ENCODE assay signal across 9 cellular contexts in the genomic region with DNA sequence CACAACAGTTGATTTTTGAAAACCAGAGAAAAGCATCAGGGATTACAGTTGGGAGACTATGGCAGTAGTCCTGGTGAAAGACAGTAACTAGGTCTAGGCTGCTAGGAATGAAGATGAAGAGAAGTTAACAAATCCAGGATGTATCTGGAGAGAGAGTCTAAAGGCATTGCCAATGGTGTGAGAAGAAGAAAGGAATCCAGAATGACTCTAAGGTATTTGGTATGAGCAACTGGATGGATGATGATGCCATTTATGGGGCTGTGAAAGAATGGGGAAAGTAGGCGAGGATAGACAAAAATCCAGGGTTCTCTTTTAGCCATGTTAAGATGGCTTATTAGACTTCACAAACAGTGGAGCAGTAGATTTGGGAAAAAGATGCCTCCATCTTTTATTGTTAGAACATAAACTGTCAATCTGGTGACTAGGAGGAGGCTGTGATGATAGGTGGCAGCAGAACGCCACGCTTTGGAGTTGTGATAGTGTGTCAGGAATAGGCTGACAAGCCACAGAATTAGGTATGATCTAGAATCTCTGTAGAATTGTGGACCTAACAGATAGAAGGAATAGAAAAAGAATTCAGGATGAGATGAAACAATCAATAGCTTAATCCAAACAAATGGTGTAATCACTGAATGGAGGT. TPM values are rescaled to one million over a fixed set of nuclear protein-coding genes. Genes with fewer than 3 reads are reported as not detected.
DNase-seq lines count a peak whose midpoint lies in the region; ATAC-seq and TF ChIP-seq lines count a peak whose summit lies in the region.
"Had no signal": no experiment of that assay in that cellular context is flagged by ENCODE, and none has a peak within 500 bp of the region (broad histone marks: within the 10 kb centered on the region; RNA-seq: fewer than 3 reads in every experiment).

No MANE protein-coding gene starts in this region.

- H3K36me3 ChIP-seq in tibial nerve = no peaks in the 10 kb centered on the region

- H3K4me3 Mint-ChIP-seq in T-helper 2 cell treated with Interferon-gamma antibody and Interleukin-4, amounts not matched to agents 5 μg/mL and 100 μg/mL, for 36 hours = no peak overlapping the region
- no peak overlapping the region for H3K4me3 Mint-ChIP-seq in memory B cell
- H3K4me3 Mint-ChIP-seq: activated naive CD4-positive, alpha-beta T cell treated with anti-CD3 and anti-CD28 coated beads, Interleukin-2, amount 50 U/mL, for 24 hours had no signal

- peak; percentile 78 for ATAC-seq in memory B cell (ENCODE audit: low read depth)
- no peak for ATAC-seq in GM21723 (IDR thresholded peaks at IDR 0.05; ENCODE audit: unreplicated experiment)

- TF ChIP-seq POLR2A in tibial nerve (IDR thresholded peaks at IDR 0.05) = no peak

- H3K4me3 ChIP-seq in tibial nerve = no peak overlapping the region

- DNase-seq in T-helper 2 cell (peak in 4 of 5 experiments; percentile 14 to 53 (median 40)), NCI-H69 (lab: John Stamatoyannopoulos, UW) (peak; percentile 9), memory B cell (ENCODE audit: low spot score in 2 of 2) (peak; percentile 21 to 29), tibial nerve (ENCODE audit: low spot score in 2 of 2) (peak in 1 of 2 donors; percentile 42), cortex of kidney (lab: John Stamatoyannopoulos, UW) (no peak)
- DNase-seq in T-helper 2 cell treated with Interferon-gamma antibody and Interleukin-4, amounts not matched to agents 5 μg/mL and 100 μg/mL, for 36 hours (ENCODE audit: low spot score) = no peak
- DNase-seq in activated naive CD8-positive, alpha-beta T cell treated with anti-CD3 and anti-CD28 coated beads, Interleukin-2, amount 50 U/mL, for 16 hours (ENCODE audit: low read depth, low spot score) = peak; percentile 18

- H3K9me3 ChIP-seq in tibial nerve = no peaks in the 10 kb centered on the region

- no peaks in the 10 kb centered on the region for H3K9me3 Mint-ChIP-seq in T-helper 2 cell treated with Interferon-gamma antibody and Interleukin-4, amounts not matched to agents 5 μg/mL and 100 μg/mL, for 36 hours
- H3K9me3 Mint-ChIP-seq in memory B cell = no peaks in the 10 kb centered on the region
- H3K9me3 Mint-ChIP-seq: activated naive CD4-positive, alpha-beta T cell treated with anti-CD3 and anti-CD28 coated beads, Interleukin-2, amount 50 U/mL, for 24 hours had no signal

- TF ChIP-seq CTCF in tibial nerve (IDR thresholded peaks at IDR 0.05) = peak in 4 of 5 experiments; percentile 14 to 37 (median 22)

- no peaks in the 10 kb centered on the region for H3K4me1 Mint-ChIP-seq in T-helper 2 cell treated with Interferon-gamma antibody and Interleukin-4, amounts not matched to agents 5 μg/mL and 100 μg/mL, for 36 hours (ENCODE audit: low read depth)
- no peaks in the 10 kb centered on the region for H3K4me1 Mint-ChIP-seq in memory B cell
- H3K4me1 Mint-ChIP-seq: activated naive CD4-positive, alpha-beta T cell treated with anti-CD3 and anti-CD28 coated beads, Interleukin-2, amount 50 U/mL, for 24 hours had no signal

- no peaks in the 10 kb centered on the region for H3K27me3 Mint-ChIP-seq in T-helper 2 cell treated with Interferon-gamma antibody and Interleukin-4, amounts not matched to agents 5 μg/mL and 100 μg/mL, for 36 hours (ENCODE audit: low read depth)
- H3K27me3 Mint-ChIP-seq in memory B cell = peaks cover 3% of the 10 kb centered on the region

- H3K27me3 ChIP-seq in tibial nerve = no peaks in the 10 kb centered on the region

- peak overlapping the region in 2 of 4 donors; percentile 50 to 67 for H3K27ac ChIP-seq in tibial nerve

- no peak overlapping the region for H3K27ac Mint-ChIP-seq in T-helper 2 cell treated with Interferon-gamma antibody and Interleukin-4, amounts not matched to agents 5 μg/mL and 100 μg/mL, for 36 hours
- no peak overlapping the region for H3K27ac Mint-ChIP-seq in memory B cell
- H3K27ac Mint-ChIP-seq: activated naive CD4-positive, alpha-beta T cell treated with anti-CD3 and anti-CD28 coated beads, Interleukin-2, amount 50 U/mL, for 24 hours had no signal

- WGBS in tibial nerve, 2 donors = 79 to 84% methylated on average over 3 of the region's 3 CpGs

- no peak for TF ChIP-seq EP300 in tibial nerve (IDR thresholded peaks at IDR 0.05)

- H3K36me3 Mint-ChIP-seq in T-helper 2 cell treated with Interferon-gamma antibody and Interleukin-4, amounts not matched to agents 5 μg/mL and 100 μg/mL, for 36 hours (ENCODE audit: low read depth) = no peaks in the 10 kb centered on the region
- no peaks in the 10 kb centered on the region for H3K36me3 Mint-ChIP-seq in memory B cell
- H3K36me3 Mint-ChIP-seq: activated naive CD4-positive, alpha-beta T cell treated with anti-CD3 and anti-CD28 coated beads, Interleukin-2, amount 50 U/mL, for 24 hours had no signal

- no peaks in the 10 kb centered on the region for H3K4me1 ChIP-seq in tibial nerve

RNA-seq across cellular contexts. Expression of a gene that starts 27.3 kb away (rescaled TPM):
- total RNA-seq in tibial nerve = 10 to 100 TPM; 55.7 to 68.7 (median 65.8) TPM

Comparison
In these comparisons a context has a peak if more than half of its experiments do, and no peak if none do; other contexts are left out.
1. DNase-seq: peak in T-helper 2 cell (4 of 5), NCI-H69 (single experiment), activated naive CD8-positive, alpha-beta T cell treated with anti-CD3 and anti-CD28 coated beads, Interleukin-2, amount 50 U/mL, for 16 hours (single experiment) and memory B cell (2 of 2); none in T-helper 2 cell treated with Interferon-gamma antibody and Interleukin-4, amounts not matched to agents 5 μg/mL and 100 μg/mL, for 36 hours (single experiment) and cortex of kidney (single experiment).